Comparison of ENCODE assay signal across 15 cellular contexts in genomic region chr18:3340015-3340681, GRCh38.
DNase-seq lines count a peak whose midpoint lies in the region; ATAC-seq and FAIRE-seq lines count a peak whose summit lies in the region.
"Had no signal": no experiment of that assay in that cellular context is flagged by ENCODE, and none has a peak within 500 bp of the region (broad histone marks: within the 10 kb centered on the region; RNA-seq: fewer than 3 reads in every experiment).

No MANE protein-coding gene starts in this region.

- H3K4me3 ChIP-seq in mesendoderm (ENCODE audit: low read length) = no peak overlapping the region
- H3K4me3 ChIP-seq in Karpas-422 (ENCODE audit: low read length) = no peak overlapping the region
- H3K4me3 ChIP-seq: A549, uterus had no signal

- H2AFZ ChIP-seq in Karpas-422 (ENCODE audit: low read length) = no peak overlapping the region

- no peak overlapping the region for H3K4me3 Mint-ChIP-seq in activated CD4-positive, alpha-beta T cell treated with anti-CD3 and anti-CD28 coated beads for 36 hours
- peak overlapping the region; percentile 33 for H3K4me3 Mint-ChIP-seq in activated T-helper 17 cell treated with anti-CD3 and anti-CD28 coated beads, Interleukin-2, amount 50 U/mL, for 72 hours
- H3K4me3 Mint-ChIP-seq: endodermal cell had no signal

- no peaks in the 10 kb centered on the region for H3K27me3 Mint-ChIP-seq in activated CD4-positive, alpha-beta T cell treated with anti-CD3 and anti-CD28 coated beads for 36 hours
- H3K27me3 Mint-ChIP-seq in activated T-helper 17 cell treated with anti-CD3 and anti-CD28 coated beads, Interleukin-2, amount 50 U/mL, for 72 hours = no peaks in the 10 kb centered on the region

- H3K9ac ChIP-seq in mesendoderm (ENCODE audit: low read length) (no peak overlapping the region), Karpas-422 (ENCODE audit: low read length) (no peak overlapping the region)

- intact Hi-C loops in activated CD4-positive, alpha-beta T cell treated with anti-CD3 and anti-CD28 coated beads for 36 hours (cut with DNase I, micrococcal nuclease) = loop anchor here in 1 of 2 experiments (1.0 to 2.0 kb wide), 2 partner anchors 35 to 40 kb away; no protein-coding TSS in a partner anchor

- H3K27ac Mint-ChIP-seq in activated CD4-positive, alpha-beta T cell treated with anti-CD3 and anti-CD28 coated beads for 36 hours = peak overlapping the region; percentile 73
- H3K27ac Mint-ChIP-seq in activated T-helper 17 cell treated with anti-CD3 and anti-CD28 coated beads, Interleukin-2, amount 50 U/mL, for 72 hours = peak overlapping the region; percentile 76
- H3K27ac Mint-ChIP-seq: endodermal cell had no signal

- H3K9me3 Mint-ChIP-seq in activated CD4-positive, alpha-beta T cell treated with anti-CD3 and anti-CD28 coated beads for 36 hours (ENCODE audit: low read depth) = no peaks in the 10 kb centered on the region
- H3K9me3 Mint-ChIP-seq in activated T-helper 17 cell treated with anti-CD3 and anti-CD28 coated beads, Interleukin-2, amount 50 U/mL, for 72 hours = peaks cover 4% of the 10 kb centered on the region

- H3K27me3 ChIP-seq in mesendoderm (ENCODE audit: insufficient read depth, low read length, poor library complexity) = no peaks in the 10 kb centered on the region
- H3K27me3 ChIP-seq in Karpas-422 (ENCODE audit: low read length) = no peaks in the 10 kb centered on the region
- H3K27me3 ChIP-seq: neutrophil, uterus had no signal

- H3K18ac ChIP-seq in mesendoderm (ENCODE audit: low read length) = peak overlapping the region; percentile 68

- no peaks in the 10 kb centered on the region for H3K9me3 ChIP-seq in Karpas-422 (ENCODE audit: low read length)
- H3K9me3 ChIP-seq: A549, neutrophil, uterus had no signal

- H3K36me3 ChIP-seq in mesendoderm (ENCODE audit: control insufficient read depth, insufficient read depth, low read length) = no peaks in the 10 kb centered on the region
- H3K36me3 ChIP-seq in Karpas-422 (ENCODE audit: insufficient read depth, low read length) = no peaks in the 10 kb centered on the region
- H3K36me3 ChIP-seq: neutrophil, uterus had no signal

- H3K4me1 ChIP-seq in mesendoderm (ENCODE audit: control insufficient read depth, low read depth, low read length) (peaks cover 4% of the 10 kb centered on the region), Karpas-422 (ENCODE audit: low read length) (no peaks in the 10 kb centered on the region)
- H3K4me1 ChIP-seq: A549, Caco-2, uterus had no signal

- POLR2A ChIA-PET in activated CD4-positive, alpha-beta T cell treated with anti-CD3 and anti-CD28 coated beads for 36 hours (lab: Charles Lee) = no interaction called here

- peak overlapping the region; percentile 31 for H3K56ac ChIP-seq in mesendoderm (ENCODE audit: low read length)

- peaks cover 21% of the 10 kb centered on the region for H3K4me1 Mint-ChIP-seq in activated CD4-positive, alpha-beta T cell treated with anti-CD3 and anti-CD28 coated beads for 36 hours
- H3K4me1 Mint-ChIP-seq in activated T-helper 17 cell treated with anti-CD3 and anti-CD28 coated beads, Interleukin-2, amount 50 U/mL, for 72 hours = peaks cover 9% of the 10 kb centered on the region

- no peak overlapping the region for H3K23ac ChIP-seq in mesendoderm (ENCODE audit: low read length)

- H3K9me2 ChIP-seq in Karpas-422 (replicated peaks; ENCODE audit: insufficient read depth, low read length) = no peaks in the 10 kb centered on the region

- no CpG with 5 or more reads among the region's 6 CpGs for WGBS in mesendoderm (ENCODE audit: extremely low coverage, insufficient coverage, low lambda C conversion rate)

- no peaks in the 10 kb centered on the region for H4K20me1 ChIP-seq in Karpas-422 (ENCODE audit: insufficient read depth, low read depth, low read length)

- CTCF ChIA-PET in activated CD4-positive, alpha-beta T cell treated with anti-CD3 and anti-CD28 coated beads for 36 hours (lab: Charles Lee) = interaction anchor here (1.4 to 1.5 kb wide), 2 partner anchors 114 to 326 kb away, joined by 4 read pairs; no protein-coding TSS in a partner anchor

- H4K8ac ChIP-seq in mesendoderm (ENCODE audit: low read depth, low read length) = no peak overlapping the region

- no peaks in the 10 kb centered on the region for H3K79me1 ChIP-seq in mesendoderm (ENCODE audit: low read length)

- H4K5ac ChIP-seq in mesendoderm (ENCODE audit: low read length) = no peak overlapping the region

- DNase-seq in activated CD4-positive, alpha-beta T cell treated with anti-CD3 and anti-CD28 coated beads for 36 hours = no peak
- no peak for DNase-seq in activated CD4-positive, alpha-beta T cell treated with anti-CD3 and anti-CD28 coated beads, Interleukin-2, amount 50 U/mL, for 1 hour
- DNase-seq in LHCN-M2 (ENCODE audit: low read depth) (peak; percentile 51), mesendoderm (peak; percentile 32), ureter (ENCODE audit: low spot score) (no peak), Karpas-422 (no peak), frontal cortex (ENCODE audit: low spot score in 2 of 2) (no peak)
- DNase-seq: Caco-2, endodermal cell, KG1, NCI-H2081 treated with DMSO at 0.1 percent for 48 hours, uterus had no signal

- peak; percentile 92 for ATAC-seq in activated CD4-positive, alpha-beta T cell treated with anti-CD3 and anti-CD28 coated beads for 36 hours
- ATAC-seq in activated T-helper 17 cell treated with anti-CD3 and anti-CD28 coated beads, Interleukin-2, amount 50 U/mL, for 72 hours (replicated peaks) = peak; percentile 98
- ATAC-seq: A549 had no signal

- no peak overlapping the region for H3K4ac ChIP-seq in mesendoderm (ENCODE audit: low read depth, low read length)

- H3K4me2 ChIP-seq in mesendoderm (ENCODE audit: low read length) (no peak overlapping the region), Karpas-422 (ENCODE audit: low read depth, low read length, poor library complexity, severe bottlenecking) (no peak overlapping the region)
- H3K4me2 ChIP-seq: A549 had no signal

- H3K79me2 ChIP-seq in mesendoderm (ENCODE audit: control insufficient read depth, insufficient read depth, low read length) (no peaks in the 10 kb centered on the region), Karpas-422 (ENCODE audit: low read length) (no peaks in the 10 kb centered on the region)

- H2BK5ac ChIP-seq in mesendoderm (ENCODE audit: low read length) = no peak overlapping the region

- no peak overlapping the region for H2AK5ac ChIP-seq in mesendoderm (ENCODE audit: low read length)

- H2BK120ac ChIP-seq in mesendoderm (ENCODE audit: low read depth, low read length) = no peak overlapping the region

- peak overlapping the region; percentile 55 for H3K27ac ChIP-seq in mesendoderm (ENCODE audit: low read depth, low read length)
- no peak overlapping the region for H3K27ac ChIP-seq in Karpas-422 (ENCODE audit: low read length)
- H3K27ac ChIP-seq: A549, neutrophil had no signal

- H3K36me3 Mint-ChIP-seq in activated CD4-positive, alpha-beta T cell treated with anti-CD3 and anti-CD28 coated beads for 36 hours (ENCODE audit: low read depth) = no peaks in the 10 kb centered on the region
- H3K36me3 Mint-ChIP-seq in activated T-helper 17 cell treated with anti-CD3 and anti-CD28 coated beads, Interleukin-2, amount 50 U/mL, for 72 hours (ENCODE audit: low read depth) = no peaks in the 10 kb centered on the region

- H2BK15ac ChIP-seq in mesendoderm (replicated peaks; ENCODE audit: low read depth) = no peak overlapping the region

- FAIRE-seq in frontal cortex (lab: Jason Lieb, UNC) = no peak
- FAIRE-seq: A549 had no signal

Comparison
In these comparisons a context has a peak if more than half of its experiments do, and no peak if none do; other contexts are left out.
1. DNase-seq: peak in LHCN-M2 (single experiment) and mesendoderm (single experiment); none in activated CD4-positive, alpha-beta T cell treated with anti-CD3 and anti-CD28 coated beads for 36 hours (single experiment), activated CD4-positive, alpha-beta T cell treated with anti-CD3 and anti-CD28 coated beads, Interleukin-2, amount 50 U/mL, for 1 hour (single experiment), ureter (single experiment), Karpas-422 (single experiment) and frontal cortex (0 of 2).